Comparison of ENCODE assay signal across 1 cellular context in genomic region chr11:26331911-26332571, GRCh38.
A peak's percentile ranks its signal among the peaks of the same experiment; 100 is the strongest.
TF ChIP-seq lines count a peak whose summit lies in the region.

TSS of gene ANO3 (plus strand) at chr11:26332130. CDS start at chr11:26332276, 146 bp downstream.

TF ChIP-seq in WTC11, 78 proteins besides CTCF, POLR2A, EP300 and RAD21 (continued from another document):
- TF ChIP-seq, protein P1, sequence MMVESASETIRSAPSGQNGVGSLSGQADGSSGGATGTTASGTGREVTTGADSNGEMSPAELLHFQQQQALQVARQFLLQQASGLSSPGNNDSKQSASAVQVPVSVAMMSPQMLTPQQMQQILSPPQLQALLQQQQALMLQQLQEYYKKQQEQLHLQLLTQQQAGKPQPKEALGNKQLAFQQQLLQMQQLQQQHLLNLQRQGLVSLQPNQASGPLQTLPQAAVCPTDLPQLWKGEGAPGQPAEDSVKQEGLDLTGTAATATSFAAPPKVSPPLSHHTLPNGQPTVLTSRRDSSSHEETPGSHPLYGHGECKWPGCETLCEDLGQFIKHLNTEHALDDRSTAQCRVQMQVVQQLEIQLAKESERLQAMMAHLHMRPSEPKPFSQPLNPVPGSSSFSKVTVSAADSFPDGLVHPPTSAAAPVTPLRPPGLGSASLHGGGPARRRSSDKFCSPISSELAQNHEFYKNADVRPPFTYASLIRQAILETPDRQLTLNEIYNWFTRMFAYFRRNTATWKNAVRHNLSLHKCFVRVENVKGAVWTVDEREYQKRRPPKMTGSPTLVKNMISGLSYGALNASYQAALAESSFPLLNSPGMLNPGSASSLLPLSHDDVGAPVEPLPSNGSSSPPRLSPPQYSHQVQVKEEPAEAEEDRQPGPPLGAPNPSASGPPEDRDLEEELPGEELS (CRISPR knock-in tag; IDR thresholded peaks at IDR 0.05) = peak; percentile 56; the same call in 1 of the 2 replicates
- TF ChIP-seq KAT7 (CRISPR knock-in tag; IDR thresholded peaks at IDR 0.05; ENCODE audit: borderline replicate concordance) (no peak), MYBL2 (CRISPR knock-in tag; IDR thresholded peaks at IDR 0.05) (no peak), ZSCAN18 (CRISPR knock-in tag; IDR thresholded peaks at IDR 0.05) (no peak), ZBTB21 (CRISPR knock-in tag; IDR thresholded peaks at IDR 0.05; ENCODE audit: borderline replicate concordance) (peak; percentile 72; the same call in 1 of the 2 replicates), TEAD1 (CRISPR knock-in tag; IDR thresholded peaks at IDR 0.05) (no peak), CREM (CRISPR knock-in tag; IDR thresholded peaks at IDR 0.05) (peak; percentile 38; the same call in 1 of the 2 replicates), USF1 (CRISPR knock-in tag; IDR thresholded peaks at IDR 0.05) (no peak), ATF3 (CRISPR knock-in tag; conservative IDR thresholded peaks at IDR 0.05) (no peak), GABPB1 (CRISPR knock-in tag; IDR thresholded peaks at IDR 0.05) (no peak), NR2C2 (CRISPR knock-in tag; IDR thresholded peaks at IDR 0.05) (no peak), AFF4 (CRISPR knock-in tag; IDR thresholded peaks at IDR 0.05; ENCODE audit: borderline replicate concordance) (no peak), RORB (CRISPR knock-in tag; IDR thresholded peaks at IDR 0.05) (no peak), AR (CRISPR knock-in tag; IDR thresholded peaks at IDR 0.05) (no peak), PRRX2 (CRISPR knock-in tag; IDR thresholded peaks at IDR 0.05) (no peak), ZNF219 (CRISPR knock-in tag; IDR thresholded peaks at IDR 0.05; ENCODE audit: borderline replicate concordance) (no peak), ZNF671 (CRISPR knock-in tag; IDR thresholded peaks at IDR 0.05) (no peak), ETV6 (CRISPR knock-in tag; IDR thresholded peaks at IDR 0.05) (peak; percentile 72; the same call in 1 of the 2 replicates), CBFB (CRISPR knock-in tag; IDR thresholded peaks at IDR 0.05; ENCODE audit: low read depth) (peak; percentile 49; the same call in 1 of the 2 replicates)
- TF ChIP-seq, protein P2, sequence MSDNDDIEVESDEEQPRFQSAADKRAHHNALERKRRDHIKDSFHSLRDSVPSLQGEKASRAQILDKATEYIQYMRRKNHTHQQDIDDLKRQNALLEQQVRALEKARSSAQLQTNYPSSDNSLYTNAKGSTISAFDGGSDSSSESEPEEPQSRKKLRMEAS (CRISPR knock-in tag; IDR thresholded peaks at IDR 0.05) = no peak
- TF ChIP-seq, protein P3, sequence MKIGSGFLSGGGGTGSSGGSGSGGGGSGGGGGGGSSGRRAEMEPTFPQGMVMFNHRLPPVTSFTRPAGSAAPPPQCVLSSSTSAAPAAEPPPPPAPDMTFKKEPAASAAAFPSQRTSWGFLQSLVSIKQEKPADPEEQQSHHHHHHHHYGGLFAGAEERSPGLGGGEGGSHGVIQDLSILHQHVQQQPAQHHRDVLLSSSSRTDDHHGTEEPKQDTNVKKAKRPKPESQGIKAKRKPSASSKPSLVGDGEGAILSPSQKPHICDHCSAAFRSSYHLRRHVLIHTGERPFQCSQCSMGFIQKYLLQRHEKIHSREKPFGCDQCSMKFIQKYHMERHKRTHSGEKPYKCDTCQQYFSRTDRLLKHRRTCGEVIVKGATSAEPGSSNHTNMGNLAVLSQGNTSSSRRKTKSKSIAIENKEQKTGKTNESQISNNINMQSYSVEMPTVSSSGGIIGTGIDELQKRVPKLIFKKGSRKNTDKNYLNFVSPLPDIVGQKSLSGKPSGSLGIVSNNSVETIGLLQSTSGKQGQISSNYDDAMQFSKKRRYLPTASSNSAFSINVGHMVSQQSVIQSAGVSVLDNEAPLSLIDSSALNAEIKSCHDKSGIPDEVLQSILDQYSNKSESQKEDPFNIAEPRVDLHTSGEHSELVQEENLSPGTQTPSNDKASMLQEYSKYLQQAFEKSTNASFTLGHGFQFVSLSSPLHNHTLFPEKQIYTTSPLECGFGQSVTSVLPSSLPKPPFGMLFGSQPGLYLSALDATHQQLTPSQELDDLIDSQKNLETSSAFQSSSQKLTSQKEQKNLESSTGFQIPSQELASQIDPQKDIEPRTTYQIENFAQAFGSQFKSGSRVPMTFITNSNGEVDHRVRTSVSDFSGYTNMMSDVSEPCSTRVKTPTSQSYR (CRISPR knock-in tag; IDR thresholded peaks at IDR 0.05) = no peak
